In the genomic region with DNA sequence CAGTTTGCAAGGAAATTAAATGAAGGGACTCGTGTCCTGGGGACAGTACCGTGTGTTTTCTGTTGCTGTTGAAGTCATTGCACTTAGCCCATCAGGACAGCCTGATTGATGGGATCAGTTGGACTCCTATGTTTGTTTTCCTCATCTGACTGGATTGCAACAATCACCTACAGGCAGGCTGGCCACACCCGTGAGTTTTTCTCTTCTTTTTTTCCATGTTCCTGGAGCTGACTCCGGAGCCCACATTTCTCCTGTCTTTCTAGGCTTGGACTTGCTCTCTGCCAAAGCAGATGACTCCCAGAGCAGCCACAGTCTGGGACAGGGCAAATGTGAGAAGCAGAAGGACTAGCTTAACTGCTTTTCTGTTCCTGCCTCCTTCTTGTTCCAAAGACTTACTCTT, we compare ENCODE assay signal across 1 cellular context.
TF ChIP-seq lines count a peak whose summit lies in the region.

No MANE protein-coding gene starts in this region.

TF ChIP-seq in A549, 52 proteins besides CTCF, POLR2A, EP300 and RAD21:
- TF ChIP-seq HOXB5 (CRISPR knock-in tag; IDR thresholded peaks at IDR 0.05) (no peak), NPAS2 (CRISPR knock-in tag; IDR thresholded peaks at IDR 0.05; ENCODE audit: borderline replicate concordance) (no peak), MAFK (IDR thresholded peaks at IDR 0.05; ENCODE audit: partially characterized antibody) (no peak)
